In the genomic region with DNA sequence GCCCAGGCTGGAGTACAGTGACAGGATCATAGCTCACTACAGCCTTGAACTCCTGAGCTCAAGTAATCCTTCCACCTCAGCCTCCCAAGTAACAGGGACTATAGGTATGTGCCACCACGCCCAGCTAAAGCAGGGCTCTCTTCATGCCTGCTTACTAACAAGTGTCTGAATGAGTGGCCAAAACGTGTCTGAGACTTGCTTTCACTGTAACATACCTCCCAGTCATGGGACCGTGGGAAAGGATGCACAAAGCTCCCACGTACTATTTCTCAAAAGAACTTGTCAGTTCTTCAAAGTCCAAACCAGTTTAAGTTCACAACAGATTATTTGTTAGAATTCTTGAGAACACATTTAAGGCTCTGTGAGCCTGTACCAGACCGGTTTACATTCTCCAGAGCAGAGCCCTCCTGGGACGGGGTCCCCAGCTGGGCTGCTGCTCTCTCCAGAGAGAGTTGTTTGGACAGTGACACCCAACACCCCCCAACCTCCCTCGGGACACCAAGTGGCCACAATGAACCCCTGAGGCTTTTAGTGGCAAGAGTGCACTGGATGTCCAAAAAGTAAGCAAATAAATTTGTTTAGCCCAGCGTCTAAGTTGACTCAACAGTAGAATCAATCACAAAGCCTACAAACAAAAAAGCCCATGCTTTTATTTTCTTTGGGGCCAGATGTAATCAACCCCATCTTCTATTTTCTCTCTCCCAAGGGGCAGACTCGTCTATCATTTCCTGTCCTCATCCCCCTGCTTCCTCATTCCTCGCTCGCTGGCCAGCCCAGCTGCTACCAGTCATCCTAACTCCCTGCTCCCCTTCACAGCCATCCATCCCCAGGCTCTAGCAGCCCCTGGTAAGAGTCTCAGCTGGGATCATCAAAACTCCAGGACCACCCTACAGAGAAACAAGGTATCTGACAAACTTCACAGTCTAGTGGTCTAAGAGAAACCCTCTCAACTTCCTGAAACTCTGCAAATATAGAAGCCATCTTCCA, we compare ENCODE assay signal across 7 cellular contexts. TPM values are rescaled to one million over a fixed set of nuclear protein-coding genes. Genes with fewer than 3 reads are reported as not detected.
DNase-seq lines count a peak whose midpoint lies in the region; ATAC-seq and TF ChIP-seq lines count a peak whose summit lies in the region.

No MANE protein-coding gene starts in this region.

- H3K4me2 ChIP-seq in OCI-LY3 (ENCODE audit: low read length) = peak overlapping the region; percentile 68

- peak overlapping the region; percentile 20; the same call in 1 of the 2 replicates for H3K4me3 ChIP-seq in OCI-LY3 (ENCODE audit: low read length)

- H3K79me2 ChIP-seq in OCI-LY3 (ENCODE audit: low read length) = peaks cover 75% of the 10 kb centered on the region

- H3K4me1 ChIP-seq in OCI-LY3 (ENCODE audit: low read length) = peaks cover 46% of the 10 kb centered on the region

- TF ChIP-seq CTCF in OCI-LY3 (IDR thresholded peaks at IDR 0.05; ENCODE audit: low read depth, low read length) = no peak

- peak overlapping the region; percentile 14; the same call in 1 of the 2 replicates for H3K9ac ChIP-seq in OCI-LY3 (ENCODE audit: low read length)

- peaks cover 52% of the 10 kb centered on the region for H4K20me1 ChIP-seq in OCI-LY3 (ENCODE audit: insufficient read depth, low read length)

- DNase-seq in renal cortical epithelial cell (ENCODE audit: low read depth) (peak; percentile 25), substantia nigra (lab: John Stamatoyannopoulos, UW) (no peak), NOMO-1 treated with DMSO at 0.1 percent for 48 hours (lab: John Stamatoyannopoulos, UW; ENCODE audit: unreplicated experiment) (no peak)
- no peak for DNase-seq in activated CD4-positive, alpha-beta T cell treated with anti-CD3 and anti-CD28 coated beads for 4 hours

- peak; percentile 71 for ATAC-seq in HG02759 (IDR thresholded peaks at IDR 0.05; ENCODE audit: unreplicated experiment)

- in situ Hi-C loops in GM18951 (cut with MboI; ENCODE audit: low sequenced_read_pairs, unreplicated experiment) = loop anchor here (10.0 kb wide), 1 partner anchor 129 kb away; no protein-coding TSS in a partner anchor

- H3K27me3 ChIP-seq in OCI-LY3 (ENCODE audit: low read depth, low read length) = no peaks in the 10 kb centered on the region

- peak; percentile 35 for TF ChIP-seq POLR2A in GM18951 (IDR thresholded peaks at IDR 0.05; ENCODE audit: extremely low read depth, insufficient read depth, insufficient read length)

- H3K36me3 ChIP-seq in OCI-LY3 (replicated peaks; ENCODE audit: low read depth, low read length) = peaks cover 15% of the 10 kb centered on the region

- no peak overlapping the region for H3K27ac ChIP-seq in OCI-LY3 (ENCODE audit: low read length)
- H3K27ac ChIP-seq in substantia nigra (ENCODE audit: low read depth, low read length, poor library complexity, severe bottlenecking) = no peak overlapping the region

- no peak overlapping the region for H2AFZ ChIP-seq in OCI-LY3 (ENCODE audit: low read depth, low read length)

- H3K9me3 ChIP-seq in OCI-LY3 (ENCODE audit: insufficient read depth, low read length) = no peaks in the 10 kb centered on the region

RNA-seq across cellular contexts. Expression of a gene that starts 23.9 kb away (rescaled TPM):
- total RNA-seq in renal cortical epithelial cell = 11.8 and 37.9 TPM in 2 replicates
